ENCODE assay signal across 2 cellular contexts in the genomic region with DNA sequence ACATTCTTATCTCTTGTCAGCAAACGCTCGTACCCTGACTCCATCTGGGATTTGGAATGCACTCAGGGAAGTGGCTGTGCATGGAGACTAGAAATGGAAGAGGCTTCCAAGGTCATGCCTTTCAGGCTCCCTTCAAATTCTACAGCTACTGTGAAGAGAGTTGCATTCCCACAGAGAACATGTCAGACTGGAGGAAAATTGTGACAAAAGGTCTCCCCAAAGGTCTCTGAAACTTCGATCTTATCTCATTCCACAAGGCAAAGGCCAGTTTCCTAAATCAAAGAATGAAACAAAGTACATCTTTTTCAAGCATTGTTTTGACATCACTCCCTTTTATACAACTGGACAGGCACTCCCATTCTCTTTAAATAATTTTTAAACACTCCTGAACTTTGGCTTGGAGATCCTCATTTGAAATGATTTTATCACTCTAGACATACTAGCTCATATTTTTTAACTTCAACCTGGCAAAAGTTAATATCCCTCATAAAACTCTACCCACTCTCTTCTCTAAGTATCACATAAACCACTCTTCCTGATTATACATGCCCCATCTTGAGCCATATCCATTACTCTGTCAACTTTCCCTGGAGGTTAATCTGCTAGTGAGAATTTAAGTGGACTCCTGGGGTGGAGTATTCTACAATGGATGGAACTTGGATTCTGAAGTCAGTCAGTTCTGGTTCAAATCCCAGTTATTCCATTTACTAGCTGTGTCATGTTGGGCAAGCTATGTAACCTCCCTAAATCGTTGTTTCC.
TF ChIP-seq lines count a peak whose summit lies in the region.

No MANE protein-coding gene starts in this region.

TF ChIP-seq in SK-N-SH, 30 proteins besides CTCF, POLR2A, EP300 and RAD21 (continued from another document):
- TF ChIP-seq, protein P1, sequence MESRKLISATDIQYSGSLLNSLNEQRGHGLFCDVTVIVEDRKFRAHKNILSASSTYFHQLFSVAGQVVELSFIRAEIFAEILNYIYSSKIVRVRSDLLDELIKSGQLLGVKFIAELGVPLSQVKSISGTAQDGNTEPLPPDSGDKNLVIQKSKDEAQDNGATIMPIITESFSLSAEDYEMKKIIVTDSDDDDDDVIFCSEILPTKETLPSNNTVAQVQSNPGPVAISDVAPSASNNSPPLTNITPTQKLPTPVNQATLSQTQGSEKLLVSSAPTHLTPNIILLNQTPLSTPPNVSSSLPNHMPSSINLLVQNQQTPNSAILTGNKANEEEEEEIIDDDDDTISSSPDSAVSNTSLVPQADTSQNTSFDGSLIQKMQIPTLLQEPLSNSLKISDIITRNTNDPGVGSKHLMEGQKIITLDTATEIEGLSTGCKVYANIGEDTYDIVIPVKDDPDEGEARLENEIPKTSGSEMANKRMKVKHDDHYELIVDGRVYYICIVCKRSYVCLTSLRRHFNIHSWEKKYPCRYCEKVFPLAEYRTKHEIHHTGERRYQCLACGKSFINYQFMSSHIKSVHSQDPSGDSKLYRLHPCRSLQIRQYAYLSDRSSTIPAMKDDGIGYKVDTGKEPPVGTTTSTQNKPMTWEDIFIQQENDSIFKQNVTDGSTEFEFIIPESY (IDR thresholded peaks at IDR 0.05; ENCODE audit: borderline replicate concordance, low read depth) = no peak

TF ChIP-seq in SK-N-SH treated with all-trans-retinoic acid at 6 μM for 48 hours, 23 proteins besides CTCF, POLR2A, EP300 and RAD21 (continued from another document):
- TF ChIP-seq, protein P2, sequence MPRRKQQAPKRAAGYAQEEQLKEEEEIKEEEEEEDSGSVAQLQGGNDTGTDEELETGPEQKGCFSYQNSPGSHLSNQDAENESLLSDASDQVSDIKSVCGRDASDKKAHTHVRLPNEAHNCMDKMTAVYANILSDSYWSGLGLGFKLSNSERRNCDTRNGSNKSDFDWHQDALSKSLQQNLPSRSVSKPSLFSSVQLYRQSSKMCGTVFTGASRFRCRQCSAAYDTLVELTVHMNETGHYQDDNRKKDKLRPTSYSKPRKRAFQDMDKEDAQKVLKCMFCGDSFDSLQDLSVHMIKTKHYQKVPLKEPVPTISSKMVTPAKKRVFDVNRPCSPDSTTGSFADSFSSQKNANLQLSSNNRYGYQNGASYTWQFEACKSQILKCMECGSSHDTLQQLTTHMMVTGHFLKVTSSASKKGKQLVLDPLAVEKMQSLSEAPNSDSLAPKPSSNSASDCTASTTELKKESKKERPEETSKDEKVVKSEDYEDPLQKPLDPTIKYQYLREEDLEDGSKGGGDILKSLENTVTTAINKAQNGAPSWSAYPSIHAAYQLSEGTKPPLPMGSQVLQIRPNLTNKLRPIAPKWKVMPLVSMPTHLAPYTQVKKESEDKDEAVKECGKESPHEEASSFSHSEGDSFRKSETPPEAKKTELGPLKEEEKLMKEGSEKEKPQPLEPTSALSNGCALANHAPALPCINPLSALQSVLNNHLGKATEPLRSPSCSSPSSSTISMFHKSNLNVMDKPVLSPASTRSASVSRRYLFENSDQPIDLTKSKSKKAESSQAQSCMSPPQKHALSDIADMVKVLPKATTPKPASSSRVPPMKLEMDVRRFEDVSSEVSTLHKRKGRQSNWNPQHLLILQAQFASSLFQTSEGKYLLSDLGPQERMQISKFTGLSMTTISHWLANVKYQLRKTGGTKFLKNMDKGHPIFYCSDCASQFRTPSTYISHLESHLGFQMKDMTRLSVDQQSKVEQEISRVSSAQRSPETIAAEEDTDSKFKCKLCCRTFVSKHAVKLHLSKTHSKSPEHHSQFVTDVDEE (CRISPR knock-in tag; IDR thresholded peaks at IDR 0.05) = no peak
- TF ChIP-seq, protein P3, sequence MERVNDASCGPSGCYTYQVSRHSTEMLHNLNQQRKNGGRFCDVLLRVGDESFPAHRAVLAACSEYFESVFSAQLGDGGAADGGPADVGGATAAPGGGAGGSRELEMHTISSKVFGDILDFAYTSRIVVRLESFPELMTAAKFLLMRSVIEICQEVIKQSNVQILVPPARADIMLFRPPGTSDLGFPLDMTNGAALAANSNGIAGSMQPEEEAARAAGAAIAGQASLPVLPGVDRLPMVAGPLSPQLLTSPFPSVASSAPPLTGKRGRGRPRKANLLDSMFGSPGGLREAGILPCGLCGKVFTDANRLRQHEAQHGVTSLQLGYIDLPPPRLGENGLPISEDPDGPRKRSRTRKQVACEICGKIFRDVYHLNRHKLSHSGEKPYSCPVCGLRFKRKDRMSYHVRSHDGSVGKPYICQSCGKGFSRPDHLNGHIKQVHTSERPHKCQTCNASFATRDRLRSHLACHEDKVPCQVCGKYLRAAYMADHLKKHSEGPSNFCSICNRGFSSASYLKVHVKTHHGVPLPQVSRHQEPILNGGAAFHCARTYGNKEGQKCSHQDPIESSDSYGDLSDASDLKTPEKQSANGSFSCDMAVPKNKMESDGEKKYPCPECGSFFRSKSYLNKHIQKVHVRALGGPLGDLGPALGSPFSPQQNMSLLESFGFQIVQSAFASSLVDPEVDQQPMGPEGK (CRISPR knock-in tag; IDR thresholded peaks at IDR 0.05; ENCODE audit: borderline replicate concordance) = no peak
